ENCODE assay signal across 26 cellular contexts in genomic region chrX:154512879-154513553, GRCh38.
"Had no signal": no experiment of that assay in that cellular context is flagged by ENCODE, and none has a peak within 500 bp of the region (broad histone marks: within the 10 kb centered on the region; RNA-seq: fewer than 3 reads in every experiment).

No MANE protein-coding gene starts in this region.

- H2AFZ ChIP-seq: neural progenitor cell had no signal

- DNase-seq: cortex of kidney; foreskin fibroblast; gastrocnemius medialis; head of caudate nucleus; hippocampal formation; left cardiac atrium; left lung; mesenchymal stem cell; mucosa of descending colon; naive B cell; stimulated activated CD4-positive, alpha-beta T cell treated with anti-CD3 and anti-CD28 coated beads, Interleukin-2, amount 100 ng/mL, for 24 hours; stimulated activated CD4-positive, alpha-beta T cell treated with anti-CD3 and anti-CD28 coated beads, Interleukin-4, amount 100 ng/mL, for 4 hours; stimulated activated naive B cell treated with anti-CD40 and anti-IgM and Interleukin-4, amounts not matched to agents 10 μg/mL and 1 μg/mL and 100 μg/mL, for 72 hours; transverse colon; upper lobe of right lung; uterus had no signal

- H3K4me2 ChIP-seq: neural progenitor cell, smooth muscle cell had no signal

- H3K9me3 Mint-ChIP-seq: stimulated activated naive B cell treated with anti-CD40 and anti-IgM and Interleukin-4, amounts not matched to agents 10 μg/mL and 1 μg/mL and 100 μg/mL, for 72 hours; stimulated activated naive CD8-positive, alpha-beta T cell treated with anti-CD3 and anti-CD28 coated beads, Interleukin-15, Interleukin-2, amounts not matched to agents 100 ng/mL and 50 ng/mL, for 24 hours had no signal

- H3K27ac ChIP-seq: epithelial cell of prostate, gastrocnemius medialis, left lung, neural progenitor cell, prostate gland, right atrium auricular region, suprapubic skin, transverse colon, upper lobe of right lung, uterus had no signal

- H3K27me3 ChIP-seq: gastrocnemius medialis, left lung, neural progenitor cell, right atrium auricular region, suprapubic skin, transverse colon, upper lobe of right lung, uterus had no signal

- ATAC-seq: esophagus mucosa; gastrocnemius medialis; left cardiac atrium; left lung; mucosa of descending colon; sciatic nerve; stimulated activated naive B cell treated with anti-CD40 and anti-IgM and Interleukin-4, amounts not matched to agents 10 μg/mL and 1 μg/mL and 100 μg/mL, for 72 hours; upper lobe of right lung had no signal

- FAIRE-seq: islet of Langerhans had no signal

- H3K36me3 ChIP-seq: gastrocnemius medialis, neural progenitor cell, prostate gland, transverse colon, upper lobe of right lung, uterus had no signal

- H3K4me3 ChIP-seq: gastrocnemius medialis, left lung, mucosa of descending colon, neural progenitor cell, prostate gland, right atrium auricular region, smooth muscle cell, suprapubic skin, transverse colon, upper lobe of right lung, uterus had no signal

- H3K9me3 ChIP-seq: gastrocnemius medialis, left lung, mucosa of descending colon, prostate gland, right atrium auricular region, suprapubic skin, transverse colon, upper lobe of right lung, uterus had no signal

- H3K9ac ChIP-seq: neural progenitor cell had no signal

- H3K4me1 ChIP-seq: neural progenitor cell, prostate gland, upper lobe of right lung, uterus had no signal

- H3K27ac Mint-ChIP-seq: neural progenitor cell; stimulated activated naive B cell treated with anti-CD40 and anti-IgM and Interleukin-4, amounts not matched to agents 10 μg/mL and 1 μg/mL and 100 μg/mL, for 72 hours had no signal

- H3K27me3 Mint-ChIP-seq: naive B cell; stimulated activated naive B cell treated with anti-CD40 and anti-IgM and Interleukin-4, amounts not matched to agents 10 μg/mL and 1 μg/mL and 100 μg/mL, for 72 hours; stimulated activated naive CD8-positive, alpha-beta T cell treated with anti-CD3 and anti-CD28 coated beads, Interleukin-15, Interleukin-2, amounts not matched to agents 100 ng/mL and 50 ng/mL, for 24 hours had no signal
